17 cellular contexts compared by ENCODE assay signal in the genomic region with DNA sequence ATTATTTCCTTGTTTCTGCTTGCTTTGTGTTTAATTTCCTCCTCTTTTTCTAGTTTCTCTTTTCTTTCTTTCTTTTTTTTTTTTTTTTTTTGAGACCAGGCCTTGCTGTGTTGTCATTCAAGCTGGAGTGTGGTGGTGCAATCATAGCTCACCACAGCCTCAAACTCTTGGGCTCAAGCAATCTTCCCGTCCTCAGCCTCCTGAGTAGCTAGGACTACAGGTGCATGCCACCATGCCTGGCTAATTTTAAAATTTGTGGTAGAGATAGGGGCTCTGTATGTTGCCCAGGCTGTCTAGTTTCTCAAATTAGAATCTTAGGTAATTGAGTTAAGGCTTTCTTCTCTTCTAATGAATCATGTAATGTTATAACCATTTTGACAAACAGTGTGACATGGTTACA. TPM values are rescaled to one million over a fixed set of nuclear protein-coding genes. Genes with fewer than 3 reads are reported as not detected.
DNase-seq lines count a peak whose midpoint lies in the region; ATAC-seq and TF ChIP-seq lines count a peak whose summit lies in the region.
"Had no signal": no experiment of that assay in that cellular context is flagged by ENCODE, and none has a peak within 500 bp of the region (broad histone marks: within the 10 kb centered on the region; RNA-seq: fewer than 3 reads in every experiment).

No MANE protein-coding gene starts in this region.

- H3K27me3 ChIP-seq in RWPE2 (ENCODE audit: insufficient read depth, poor library complexity, severe bottlenecking) (no peaks in the 10 kb centered on the region), psoas muscle (ENCODE audit: insufficient read depth in 3 of 3, low read length in 2 of 3) (no peaks in the 10 kb centered on the region), MG63 (no peaks in the 10 kb centered on the region)
- H3K27me3 ChIP-seq: pancreas had no signal

- H3K36me3 Mint-ChIP-seq in activated CD4-positive, alpha-beta T cell treated with anti-CD3 and anti-CD28 coated beads, Interleukin-2, amount 10 ng/mL, durations not matched to agents 7 days and 5 days (ENCODE audit: low read depth): peaks cover 13% of the 10 kb centered on the region
- H3K36me3 Mint-ChIP-seq in activated CD4-positive, alpha-beta T cell treated with anti-CD3 and anti-CD28 coated beads, Interleukin-2, amount 10 ng/mL, durations not matched to agents 24 days and 14 days (ENCODE audit: low read depth): peaks cover 10% of the 10 kb centered on the region

- intact Hi-C loops in activated CD4-positive, alpha-beta T cell treated with anti-CD3 and anti-CD28 coated beads, Interleukin-2, amount 10 ng/mL, durations not matched to agents 24 days and 14 days (cut with micrococcal nuclease): no loop called here
- intact Hi-C loops in psoas muscle (cut with DNase I): no loop called here

- no peak overlapping the region for H3K4me3 Mint-ChIP-seq in activated CD4-positive, alpha-beta T cell treated with anti-CD3 and anti-CD28 coated beads, Interleukin-2, amount 10 ng/mL, durations not matched to agents 7 days and 5 days
- H3K4me3 Mint-ChIP-seq in activated CD4-positive, alpha-beta T cell treated with anti-CD3 and anti-CD28 coated beads, Interleukin-2, amount 10 ng/mL, durations not matched to agents 24 days and 14 days: no peak overlapping the region
- H3K4me3 Mint-ChIP-seq: activated naive CD8-positive, alpha-beta T cell had no signal

- H3K4me1 ChIP-seq in RWPE2 (ENCODE audit: insufficient read depth, poor library complexity, severe bottlenecking) (peaks cover 15% of the 10 kb centered on the region), psoas muscle (peaks cover 30% of the 10 kb centered on the region)

- no peak overlapping the region for H3K4me3 ChIP-seq in RWPE2 (ENCODE audit: severe bottlenecking)
- H3K4me3 ChIP-seq in psoas muscle: no peak overlapping the region
- H3K4me3 ChIP-seq in MG63: no peak overlapping the region
- H3K4me3 ChIP-seq: mucosa of descending colon, pancreas had no signal

- H3K27ac Mint-ChIP-seq in activated CD4-positive, alpha-beta T cell treated with anti-CD3 and anti-CD28 coated beads, Interleukin-2, amount 10 ng/mL, durations not matched to agents 7 days and 5 days: peak overlapping the region; percentile 33
- no peak overlapping the region for H3K27ac Mint-ChIP-seq in activated CD4-positive, alpha-beta T cell treated with anti-CD3 and anti-CD28 coated beads, Interleukin-2, amount 10 ng/mL, durations not matched to agents 24 days and 14 days
- H3K27ac Mint-ChIP-seq: activated naive CD8-positive, alpha-beta T cell had no signal

- whole genome bisulfite sequencing in psoas muscle, 3 donors: 58 to 82% (median 67%) methylated on average over 1 of the region's 1 CpG

- no peaks in the 10 kb centered on the region for H3K27me3 Mint-ChIP-seq in activated CD4-positive, alpha-beta T cell treated with anti-CD3 and anti-CD28 coated beads, Interleukin-2, amount 10 ng/mL, durations not matched to agents 7 days and 5 days
- no peaks in the 10 kb centered on the region for H3K27me3 Mint-ChIP-seq in activated CD4-positive, alpha-beta T cell treated with anti-CD3 and anti-CD28 coated beads, Interleukin-2, amount 10 ng/mL, durations not matched to agents 24 days and 14 days
- H3K27me3 Mint-ChIP-seq: activated naive CD8-positive, alpha-beta T cell; CD4-positive, alpha-beta memory T cell had no signal

- H3K9me3 Mint-ChIP-seq in activated CD4-positive, alpha-beta T cell treated with anti-CD3 and anti-CD28 coated beads, Interleukin-2, amount 10 ng/mL, durations not matched to agents 7 days and 5 days: no peaks in the 10 kb centered on the region
- no peaks in the 10 kb centered on the region for H3K9me3 Mint-ChIP-seq in activated CD4-positive, alpha-beta T cell treated with anti-CD3 and anti-CD28 coated beads, Interleukin-2, amount 10 ng/mL, durations not matched to agents 24 days and 14 days
- H3K9me3 Mint-ChIP-seq: CD4-positive, alpha-beta memory T cell had no signal

- CTCF ChIA-PET in activated CD4-positive, alpha-beta T cell treated with anti-CD3 and anti-CD28 coated beads, Interleukin-2, amount 10 ng/mL, durations not matched to agents 7 days and 5 days (lab: Charles Lee): no interaction called here

- H3K9me3 ChIP-seq in RWPE2 (ENCODE audit: severe bottlenecking): no peaks in the 10 kb centered on the region
- H3K9me3 ChIP-seq in psoas muscle: no peaks in the 10 kb centered on the region
- no peaks in the 10 kb centered on the region for H3K9me3 ChIP-seq in MG63
- H3K9me3 ChIP-seq: mucosa of descending colon, pancreas had no signal

- ATAC-seq in RWPE2 (ENCODE audit: low read depth): peak; percentile 21; the same call in 1 of the 3 replicates
- peak in 3 of 4 donors; percentile 51 to 58 (median 57) for ATAC-seq in psoas muscle
- ATAC-seq: mucosa of descending colon had no signal

- no peak for DNase-seq in activated CD4-positive, alpha-beta T cell treated with anti-CD3 and anti-CD28 coated beads, Interleukin-2, amount 10 ng/mL, durations not matched to agents 7 days and 5 days
- no peak for DNase-seq in activated CD4-positive, alpha-beta T cell treated with anti-CD3 and anti-CD28 coated beads, Interleukin-2, amount 10 ng/mL, durations not matched to agents 24 days and 14 days
- DNase-seq in RWPE2 (ENCODE audit: low spot score) (no peak), epithelial cell of prostate (ENCODE audit: low read depth, low spot score) (no peak), psoas muscle (no peak), MG63 (no peak), NCI-H524 treated with DMSO at 0.1 percent for 48 hours (lab: John Stamatoyannopoulos, UW) (no peak)
- no peak for DNase-seq in stimulated activated CD4-positive, alpha-beta T cell treated with anti-CD3 and anti-CD28 coated beads, Interleukin-1b, Interleukin-23, amount 100 ng/mL, for 48 hours
- DNase-seq: activated CD4-positive, alpha-beta T cell treated with anti-CD3 and anti-CD28 coated beads for 4 hours; CD4-positive, alpha-beta memory T cell; kidney glomerular epithelial cell; mucosa of descending colon; NCI-H1105; NCI-H748 treated with DMSO at 0.1 percent for 48 hours; pancreas; stimulated activated naive CD4-positive, alpha-beta T cell had no signal

- H3K36me3 ChIP-seq in RWPE2 (ENCODE audit: low read depth): peaks cover 13% of the 10 kb centered on the region; the same call in 1 of the 2 replicates
- H3K36me3 ChIP-seq in psoas muscle (ENCODE audit: insufficient read depth in 1 of 2, low read depth in 1 of 2): no peaks in the 10 kb centered on the region
- no peaks in the 10 kb centered on the region for H3K36me3 ChIP-seq in MG63
- H3K36me3 ChIP-seq: pancreas had no signal

- peak overlapping the region; percentile 8 for H3K27ac ChIP-seq in RWPE2 (ENCODE audit: poor library complexity, severe bottlenecking)
- peak overlapping the region; percentile 47 for H3K27ac ChIP-seq in epithelial cell of prostate
- H3K27ac ChIP-seq in psoas muscle: no peak overlapping the region

- TF ChIP-seq CTCF in RWPE2 (IDR thresholded peaks at IDR 0.05; ENCODE audit: poor library complexity, severe bottlenecking) (no peak), psoas muscle (IDR thresholded peaks at IDR 0.05) (no peak)

- POLR2A ChIA-PET in activated CD4-positive, alpha-beta T cell treated with anti-CD3 and anti-CD28 coated beads, Interleukin-2, amount 10 ng/mL, durations not matched to agents 7 days and 5 days (lab: Charles Lee): no interaction called here

- peaks cover 10% of the 10 kb centered on the region for H3K4me1 Mint-ChIP-seq in activated CD4-positive, alpha-beta T cell treated with anti-CD3 and anti-CD28 coated beads, Interleukin-2, amount 10 ng/mL, durations not matched to agents 7 days and 5 days
- peaks cover 13% of the 10 kb centered on the region for H3K4me1 Mint-ChIP-seq in activated CD4-positive, alpha-beta T cell treated with anti-CD3 and anti-CD28 coated beads, Interleukin-2, amount 10 ng/mL, durations not matched to agents 24 days and 14 days

RNA-seq across cellular contexts. Expression of gene SLMAP, which starts 22.4 kb away (rescaled TPM):
- 10 to 100 TPM; 47.2 to 51.2 TPM for total RNA-seq in activated CD4-positive, alpha-beta T cell treated with anti-CD3 and anti-CD28 coated beads, Interleukin-2, amount 10 ng/mL, durations not matched to agents 7 days and 5 days
- total RNA-seq in activated CD4-positive, alpha-beta T cell treated with anti-CD3 and anti-CD28 coated beads, Interleukin-2, amount 10 ng/mL, durations not matched to agents 24 days and 14 days: 53.4 and 58.1 TPM in 2 replicates
- total RNA-seq in psoas muscle: 100 to 1,000 TPM; 106 to 180 (median 124) TPM
- 10 to 100 TPM; 31.2 to 82.4 (median 40.6) TPM for polyA plus RNA-seq in psoas muscle
- 25.7 and 28.2 TPM in 2 replicates for total RNA-seq in MG63 (2014; rRNA removed; shearing (Covaris generic); ENCODE audit: low replicate concordance)
